ENCODE assay signal across 21 cellular contexts in genomic region chr14:104700224-104700623, GRCh38. TPM values are rescaled to one million over a fixed set of nuclear protein-coding genes. Genes with fewer than 3 reads are reported as not detected.
DNase-seq lines count a peak whose midpoint lies in the region; ATAC-seq and TF ChIP-seq lines count a peak whose summit lies in the region.
"Had no signal": no experiment of that assay in that cellular context is flagged by ENCODE, and none has a peak within 500 bp of the region (broad histone marks: within the 10 kb centered on the region; RNA-seq: fewer than 3 reads in every experiment).

No MANE protein-coding gene starts in this region.

- peak overlapping the region; percentile 30 for H3K27ac Mint-ChIP-seq in activated T-cell treated with anti-CD3 and anti-CD28 coated beads, Interleukin-2, amount 50 U/mL, for 24 hours
- H3K27ac Mint-ChIP-seq in activated T-cell treated with anti-CD3 and anti-CD28 coated beads, Interleukin-2, amount 50 U/mL, for 72 hours = no peak overlapping the region
- H3K27ac Mint-ChIP-seq in WTC11 = 0 out of 2 replicates have a peak overlapping the region, but pooled peaks have one; percentile 65
- H3K27ac Mint-ChIP-seq: activated naive CD8-positive, alpha-beta T cell treated with anti-CD3 and anti-CD28 coated beads, Interleukin-2, amount 50 U/mL, for 24 hours; activated T-helper 2 cell treated with anti-CD3 and anti-CD28 coated beads, Interferon-gamma antibody, Interleukin-2, Interleukin-4, amounts not matched to agents 10 μg/mL and 5 μg/mL and 100 μg/mL, durations not matched to agents 14 hours and 24 hours and 36 hours; CD14-positive monocyte; stimulated activated effector memory CD8-positive, alpha-beta T cell treated with anti-CD3 and anti-CD28 coated beads, Interleukin-12 subunit alpha, Interleukin-12 subunit beta, amount 100 ng/mL, for 72 hours; type B pancreatic cell had no signal

- CTCF ChIA-PET in WTC11 (lab: Charles Lee) = interaction anchor here (0.6 to 1.3 kb wide), 5 partner anchors 8 to 34 kb away, joined by 3 to 5 read pairs (median 3); no protein-coding TSS in a partner anchor

- TF ChIP-seq POLR2A in testis (IDR thresholded peaks at IDR 0.05) = no peak

- WGBS in testis, 2 donors = 44 to 60% methylated on average over 2 to 13 of the region's 13 CpGs

- intact Hi-C loops in left ventricle myocardium inferior (cut with micrococcal nuclease) = no loop called here
- intact Hi-C loops in testis (cut with DNase I; ENCODE audit: low total_unique reads) = no loop called here

- H3K4me1 Mint-ChIP-seq in activated T-cell treated with anti-CD3 and anti-CD28 coated beads, Interleukin-2, amount 50 U/mL, for 24 hours (ENCODE audit: low read depth) = peaks cover 12% of the 10 kb centered on the region
- peaks cover 9% of the 10 kb centered on the region for H3K4me1 Mint-ChIP-seq in activated T-cell treated with anti-CD3 and anti-CD28 coated beads, Interleukin-2, amount 50 U/mL, for 72 hours (ENCODE audit: low read depth)
- peaks cover 13% of the 10 kb centered on the region for H3K4me1 Mint-ChIP-seq in WTC11

- no peaks in the 10 kb centered on the region for H3K9me3 Mint-ChIP-seq in activated T-cell treated with anti-CD3 and anti-CD28 coated beads, Interleukin-2, amount 50 U/mL, for 24 hours
- H3K9me3 Mint-ChIP-seq in activated T-cell treated with anti-CD3 and anti-CD28 coated beads, Interleukin-2, amount 50 U/mL, for 72 hours = no peaks in the 10 kb centered on the region
- H3K9me3 Mint-ChIP-seq in WTC11 = peaks cover 8% of the 10 kb centered on the region
- H3K9me3 Mint-ChIP-seq: activated naive CD8-positive, alpha-beta T cell treated with anti-CD3 and anti-CD28 coated beads, Interleukin-2, amount 50 U/mL, for 24 hours; activated T-helper 2 cell treated with anti-CD3 and anti-CD28 coated beads, Interferon-gamma antibody, Interleukin-2, Interleukin-4, amounts not matched to agents 10 μg/mL and 5 μg/mL and 100 μg/mL, durations not matched to agents 14 hours and 24 hours and 36 hours; stimulated activated effector memory CD8-positive, alpha-beta T cell treated with anti-CD3 and anti-CD28 coated beads, Interleukin-12 subunit alpha, Interleukin-12 subunit beta, amount 100 ng/mL, for 72 hours; type B pancreatic cell had no signal

- H3K36me3 ChIP-seq in left ventricle myocardium inferior = peaks cover 45% of the 10 kb centered on the region
- no peaks in the 10 kb centered on the region for H3K36me3 ChIP-seq in testis (ENCODE audit: low read depth, missing control alignments)

- H3K9me3 ChIP-seq in left ventricle myocardium inferior (replicated peaks) (no peaks in the 10 kb centered on the region), testis (no peaks in the 10 kb centered on the region)

- H3K27me3 Mint-ChIP-seq in activated T-cell treated with anti-CD3 and anti-CD28 coated beads, Interleukin-2, amount 50 U/mL, for 24 hours = no peaks in the 10 kb centered on the region
- H3K27me3 Mint-ChIP-seq in activated T-cell treated with anti-CD3 and anti-CD28 coated beads, Interleukin-2, amount 50 U/mL, for 72 hours (ENCODE audit: low read depth) = no peaks in the 10 kb centered on the region
- no peaks in the 10 kb centered on the region for H3K27me3 Mint-ChIP-seq in WTC11 (ENCODE audit: low read depth)
- H3K27me3 Mint-ChIP-seq: activated naive CD8-positive, alpha-beta T cell treated with anti-CD3 and anti-CD28 coated beads, Interleukin-2, amount 50 U/mL, for 24 hours; T-helper 17 cell; type B pancreatic cell had no signal

- no peak for DNase-seq in activated T-cell treated with anti-CD3 and anti-CD28 coated beads, Interleukin-2, amount 50 U/mL, for 24 hours
- DNase-seq in activated T-cell treated with anti-CD3 and anti-CD28 coated beads, Interleukin-2, amount 50 U/mL, for 72 hours = no peak
- DNase-seq in WTC11 (ENCODE audit: low spot score) (no peak), left ventricle myocardium inferior (no peak), testis (no peak), foreskin fibroblast (no peak)
- DNase-seq in stimulated activated CD4-positive, alpha-beta T cell treated with anti-CD3 and anti-CD28 coated beads, Interleukin-4, amount 100 ng/mL, for 4 hours = no peak
- DNase-seq: activated naive CD8-positive, alpha-beta T cell treated with anti-CD3 and anti-CD28 coated beads, Interleukin-2, amount 50 U/mL, for 24 hours; cerebellar nuclear complex; DMS53; hypothalamus; midbrain; NCI-H187; NCI-H510A treated with DMSO at 0.1 percent for 48 hours; T-helper 17 cell had no signal

- H3K4me3 ChIP-seq in left ventricle myocardium inferior = peak overlapping the region; percentile 59
- no peak overlapping the region for H3K4me3 ChIP-seq in testis
- H3K4me3 ChIP-seq in foreskin fibroblast (ENCODE audit: low read depth in 1 of 2, low read length in 2 of 2) = no peak overlapping the region

- ATAC-seq in activated T-cell treated with anti-CD3 and anti-CD28 coated beads, Interleukin-2, amount 50 U/mL, for 72 hours (replicated peaks in 1 of 2) = no peak
- ATAC-seq in WTC11 (peak; percentile 8), HG03135 (IDR thresholded peaks at IDR 0.05; ENCODE audit: unreplicated experiment) (no peak)
- ATAC-seq: activated CD4-positive, CD25-positive, alpha-beta regulatory T cell treated with anti-CD3 and anti-CD28 coated beads, Interleukin-2, amount 50 U/mL, for 24 hours; activated naive CD8-positive, alpha-beta T cell treated with anti-CD3 and anti-CD28 coated beads, Interleukin-2, amount 50 U/mL, for 24 hours; stimulated activated effector memory CD8-positive, alpha-beta T cell treated with anti-CD3 and anti-CD28 coated beads, Interleukin-12 subunit alpha, Interleukin-12 subunit beta, amount 100 ng/mL, for 72 hours; T-helper 17 cell had no signal

- no peaks in the 10 kb centered on the region for H3K27me3 ChIP-seq in left ventricle myocardium inferior (ENCODE audit: low read depth)
- H3K27me3 ChIP-seq in testis = no peaks in the 10 kb centered on the region

- TF ChIP-seq CTCF in WTC11 (IDR thresholded peaks at IDR 0.05) = no peak
- TF ChIP-seq CTCF in left ventricle myocardium inferior (IDR thresholded peaks at IDR 0.05; ENCODE audit: borderline replicate concordance) = no peak
- no peak for TF ChIP-seq CTCF in testis (IDR thresholded peaks at IDR 0.05)
- TF ChIP-seq CTCF in foreskin fibroblast (IDR thresholded peaks at IDR 0.05; ENCODE audit: low read depth, low read length) = no peak

- POLR2A ChIA-PET in WTC11 (lab: Charles Lee) = no interaction called here

- peaks cover 71% of the 10 kb centered on the region for H3K4me1 ChIP-seq in left ventricle myocardium inferior
- peaks cover 56% of the 10 kb centered on the region for H3K4me1 ChIP-seq in testis

- H3K36me3 Mint-ChIP-seq in activated T-cell treated with anti-CD3 and anti-CD28 coated beads, Interleukin-2, amount 50 U/mL, for 24 hours (ENCODE audit: low read depth) = peaks cover 54% of the 10 kb centered on the region
- peaks cover 0 to 4% of the 10 kb centered on the region in 2 donors for H3K36me3 Mint-ChIP-seq in activated T-cell treated with anti-CD3 and anti-CD28 coated beads, Interleukin-2, amount 50 U/mL, for 72 hours (ENCODE audit: insufficient read depth in 2 of 2)
- H3K36me3 Mint-ChIP-seq in WTC11 = peaks cover 26% of the 10 kb centered on the region

- H3K27ac ChIP-seq in left ventricle myocardium inferior (replicated peaks) (peak overlapping the region; percentile 88), testis (peak overlapping the region; percentile 3 to 54)

- H3K4me3 Mint-ChIP-seq in activated T-cell treated with anti-CD3 and anti-CD28 coated beads, Interleukin-2, amount 50 U/mL, for 24 hours = no peak overlapping the region
- no peak overlapping the region for H3K4me3 Mint-ChIP-seq in activated T-cell treated with anti-CD3 and anti-CD28 coated beads, Interleukin-2, amount 50 U/mL, for 72 hours
- H3K4me3 Mint-ChIP-seq in WTC11 = no peak overlapping the region
- H3K4me3 Mint-ChIP-seq: activated naive CD8-positive, alpha-beta T cell treated with anti-CD3 and anti-CD28 coated beads, Interleukin-2, amount 50 U/mL, for 24 hours; CD14-positive monocyte; stimulated activated effector memory CD8-positive, alpha-beta T cell treated with anti-CD3 and anti-CD28 coated beads, Interleukin-12 subunit alpha, Interleukin-12 subunit beta, amount 100 ng/mL, for 72 hours; T-helper 17 cell; type B pancreatic cell had no signal

TF ChIP-seq in WTC11, 78 proteins besides CTCF, POLR2A, EP300 and RAD21 (continues in another document):
- TF ChIP-seq, protein P1, sequence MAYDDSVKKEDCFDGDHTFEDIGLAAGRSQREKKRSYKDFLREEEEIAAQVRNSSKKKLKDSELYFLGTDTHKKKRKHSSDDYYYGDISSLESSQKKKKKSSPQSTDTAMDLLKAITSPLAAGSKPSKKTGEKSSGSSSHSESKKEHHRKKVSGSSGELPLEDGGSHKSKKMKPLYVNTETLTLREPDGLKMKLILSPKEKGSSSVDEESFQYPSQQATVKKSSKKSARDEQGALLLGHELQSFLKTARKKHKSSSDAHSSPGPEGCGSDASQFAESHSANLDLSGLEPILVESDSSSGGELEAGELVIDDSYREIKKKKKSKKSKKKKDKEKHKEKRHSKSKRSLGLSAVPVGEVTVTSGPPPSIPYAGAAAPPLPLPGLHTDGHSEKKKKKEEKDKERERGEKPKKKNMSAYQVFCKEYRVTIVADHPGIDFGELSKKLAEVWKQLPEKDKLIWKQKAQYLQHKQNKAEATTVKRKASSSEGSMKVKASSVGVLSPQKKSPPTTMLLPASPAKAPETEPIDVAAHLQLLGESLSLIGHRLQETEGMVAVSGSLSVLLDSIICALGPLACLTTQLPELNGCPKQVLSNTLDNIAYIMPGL (CRISPR knock-in tag; IDR thresholded peaks at IDR 0.05) = no peak
- TF ChIP-seq GTF2I (CRISPR knock-in tag; conservative IDR thresholded peaks at IDR 0.05) = no peak

RNA-seq across cellular contexts. Expression of gene INF2, which starts 10.8 kb away (rescaled TPM):
- total RNA-seq in activated T-cell treated with anti-CD3 and anti-CD28 coated beads, Interleukin-2, amount 50 U/mL, for 72 hours = 10 to 100 TPM; 37.6 to 38.8 TPM
- total RNA-seq in WTC11 (2021) (69.0 to 82.4 TPM (median 72.4 TPM) in 3 replicates), left ventricle myocardium inferior (28.5 TPM), testis (100 to 1,000 TPM; 244 to 328 TPM)
- 50.5 TPM for polyA plus RNA-seq in testis (ENCODE audit: insufficient read depth, low read depth, low replicate concordance)

RNA-seq across cellular contexts. Expression of gene ADSS1, which starts 23.8 kb away (rescaled TPM):
- total RNA-seq in activated T-cell treated with anti-CD3 and anti-CD28 coated beads, Interleukin-2, amount 50 U/mL, for 72 hours = 1 to 10 TPM; 4.6 to 6.1 TPM
- total RNA-seq in WTC11 (2021) = 10.0 to 13.3 TPM (median 12.0 TPM) in 3 replicates
- 218 TPM for total RNA-seq in left ventricle myocardium inferior
- total RNA-seq in testis = 10 to 100 TPM; 48.7 to 79.4 TPM
- polyA plus RNA-seq in testis (ENCODE audit: insufficient read depth, low read depth, low replicate concordance) = 79.6 TPM

RNA-seq across cellular contexts. Expression of gene SIVA1, which starts 52.7 kb away (rescaled TPM):
- total RNA-seq in activated T-cell treated with anti-CD3 and anti-CD28 coated beads, Interleukin-2, amount 50 U/mL, for 72 hours = 10 to 100 TPM; 72.9 TPM
- total RNA-seq in WTC11 (2021) (113 to 128 TPM (median 124 TPM) in 3 replicates), left ventricle myocardium inferior (55.6 TPM), testis (100 to 1,000 TPM; 236 to 247 TPM)
- 99.5 TPM for polyA plus RNA-seq in testis (ENCODE audit: insufficient read depth, low read depth, low replicate concordance)
